8 cellular contexts compared by ENCODE assay signal in genomic region chr14:97219356-97220017, GRCh38.
A peak's percentile ranks its signal among the peaks of the same experiment; 100 is the strongest.
DNase-seq lines count a peak whose midpoint lies in the region; ATAC-seq and TF ChIP-seq lines count a peak whose summit lies in the region.

No MANE protein-coding gene starts in this region.

- H3K4me3 Mint-ChIP-seq in CD14-positive monocyte = peak overlapping the region; percentile 24 to 69
- peak overlapping the region; percentile 82 for H3K4me3 Mint-ChIP-seq in central memory CD8-positive, alpha-beta T cell
- peak overlapping the region; percentile 92 for H3K4me3 Mint-ChIP-seq in natural killer cell

- TF ChIP-seq CTCF in CD14-positive monocyte (IDR thresholded peaks at IDR 0.05) (no peak), natural killer cell (IDR thresholded peaks at IDR 0.05) (no peak)

- intact Hi-C loops in CD14-positive monocyte (cut with micrococcal nuclease) (no loop called here), natural killer cell (cut with micrococcal nuclease) (no loop called here)

- no peak overlapping the region for H3K27ac Mint-ChIP-seq in CD14-positive monocyte
- H3K27ac Mint-ChIP-seq in central memory CD8-positive, alpha-beta T cell (ENCODE audit: low read depth) = peak overlapping the region; percentile 61
- peak overlapping the region in 1 of 2 donors; percentile 77 for H3K27ac Mint-ChIP-seq in natural killer cell

- H3K36me3 Mint-ChIP-seq in CD14-positive monocyte (no peaks in the 10 kb centered on the region), natural killer cell (no peaks in the 10 kb centered on the region)
- peaks cover 5% of the 10 kb centered on the region for H3K36me3 Mint-ChIP-seq in central memory CD8-positive, alpha-beta T cell (ENCODE audit: insufficient read depth)

- H3K4me1 Mint-ChIP-seq in CD14-positive monocyte (no peaks in the 10 kb centered on the region), natural killer cell (peaks cover 13 to 16% of the 10 kb centered on the region in 2 donors)
- H3K4me1 Mint-ChIP-seq in central memory CD8-positive, alpha-beta T cell = peaks cover 12% of the 10 kb centered on the region

- peak; percentile 36 for ATAC-seq in central memory CD8-positive, alpha-beta T cell (replicated peaks; ENCODE audit: extremely low read depth, poor library complexity, severe bottlenecking)
- ATAC-seq in natural killer cell (peak; percentile 30 to 53 (median 31)), GM19467 (IDR thresholded peaks at IDR 0.05; ENCODE audit: unreplicated experiment) (no peak)

- H3K9me3 Mint-ChIP-seq in CD14-positive monocyte = peaks cover 0 to 14% (median 2%) of the 10 kb centered on the region in 7 donors
- H3K9me3 Mint-ChIP-seq in central memory CD8-positive, alpha-beta T cell = no peaks in the 10 kb centered on the region
- no peaks in the 10 kb centered on the region for H3K9me3 Mint-ChIP-seq in natural killer cell

- H3K27me3 Mint-ChIP-seq in CD14-positive monocyte (ENCODE audit: low read depth in 3 of 3) (peaks cover 37 to 54% (median 44%) of the 10 kb centered on the region in 3 donors), natural killer cell (ENCODE audit: low read depth in 2 of 2) (peaks cover 22 to 23% of the 10 kb centered on the region in 2 donors)
- peaks cover 31% of the 10 kb centered on the region for H3K27me3 Mint-ChIP-seq in central memory CD8-positive, alpha-beta T cell

- DNase-seq in CD14-positive monocyte (ENCODE audit: low spot score) (no peak), RPMI7951 (ENCODE audit: low read depth) (peak; percentile 6), natural killer cell (no peak), NCI-H345 treated with DMSO at 0.1 percent for 48 hours (lab: John Stamatoyannopoulos, UW; ENCODE audit: unreplicated experiment) (no peak), epidermal melanocyte (ENCODE audit: insufficient read length, low spot score) (no peak), NCI-H1436 (lab: John Stamatoyannopoulos, UW) (no peak)
- no peak for DNase-seq in central memory CD8-positive, alpha-beta T cell (ENCODE audit: low spot score in 2 of 2)
